Comparison of ENCODE assay signal across 8 cellular contexts in the genomic region with DNA sequence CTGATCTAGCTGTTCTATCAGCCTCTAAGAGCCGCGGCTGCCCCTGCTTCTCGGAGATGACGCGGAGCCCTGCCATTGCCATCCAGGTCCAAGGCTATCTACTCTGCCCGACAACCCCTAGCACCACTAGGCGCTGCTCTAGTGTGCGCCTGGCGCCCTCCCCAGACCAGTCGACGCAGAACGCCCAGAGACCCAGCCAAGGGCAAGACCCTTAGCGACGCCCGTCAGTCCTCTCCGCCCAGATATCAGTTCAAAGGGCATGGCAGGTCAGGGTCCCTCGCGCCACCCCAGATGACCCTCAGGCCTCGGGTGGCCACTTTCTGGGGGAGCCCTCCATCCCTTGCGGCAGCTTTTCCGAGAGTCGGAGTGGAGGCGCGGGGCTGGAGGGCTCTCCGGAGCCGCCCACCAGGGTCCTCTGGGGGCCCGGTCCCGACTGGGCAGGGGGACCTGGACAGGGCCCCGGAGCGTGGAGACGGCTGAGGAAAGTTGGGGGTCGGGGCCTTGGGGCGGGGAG. TPM values are rescaled to one million over a fixed set of nuclear protein-coding genes. Genes with fewer than 3 reads are reported as not detected.
A peak's percentile ranks its signal among the peaks of the same experiment; 100 is the strongest.
DNase-seq lines count a peak whose midpoint lies in the region; ATAC-seq and TF ChIP-seq lines count a peak whose summit lies in the region.

No MANE protein-coding gene starts in this region.

- H3K27me3 ChIP-seq in NT2/D1 (ENCODE audit: insufficient read depth, insufficient read length): peaks cover 27% of the 10 kb centered on the region
- peaks cover 40% of the 10 kb centered on the region for H3K27me3 ChIP-seq in foreskin keratinocyte
- no peaks in the 10 kb centered on the region for H3K27me3 ChIP-seq in naive thymus-derived CD4-positive, alpha-beta T cell (ENCODE audit: control insufficient read depth in 2 of 2, insufficient read depth in 2 of 2, low read length in 2 of 2)

- H3K4me3 Mint-ChIP-seq in naive thymus-derived CD4-positive, alpha-beta T cell: peak overlapping the region in 2 of 10 donors; percentile 32 to 38

- H3K4me1 ChIP-seq in NT2/D1 (ENCODE audit: insufficient read depth, insufficient read length) (peaks cover 3% of the 10 kb centered on the region), foreskin keratinocyte (no peaks in the 10 kb centered on the region)
- no peaks in the 10 kb centered on the region for H3K4me1 ChIP-seq in naive thymus-derived CD4-positive, alpha-beta T cell (ENCODE audit: control insufficient read depth in 2 of 2, insufficient read depth in 2 of 2, low read length in 2 of 2)

- peaks cover 47 to 71% (median 56%) of the 10 kb centered on the region in 5 donors for H3K27me3 Mint-ChIP-seq in naive thymus-derived CD4-positive, alpha-beta T cell

- peaks cover 0 to 11% (median 3%) of the 10 kb centered on the region in 7 donors for H3K4me1 Mint-ChIP-seq in naive thymus-derived CD4-positive, alpha-beta T cell

- no peak overlapping the region for H3K27ac ChIP-seq in foreskin keratinocyte
- no peak overlapping the region for H3K27ac ChIP-seq in naive thymus-derived CD4-positive, alpha-beta T cell (ENCODE audit: low read depth, low read length)

- peak overlapping the region; percentile 70 for H3K4me3 ChIP-seq in NT2/D1 (ENCODE audit: insufficient read length, low read depth)
- H3K4me3 ChIP-seq in naive thymus-derived CD4-positive, alpha-beta T cell (ENCODE audit: low read length): no peak overlapping the region

- peaks cover 0 to 5% (median 0%) of the 10 kb centered on the region in 11 donors for H3K9me3 Mint-ChIP-seq in naive thymus-derived CD4-positive, alpha-beta T cell

- TF ChIP-seq CTCF in foreskin keratinocyte (conservative IDR thresholded peaks at IDR 0.05): peak; percentile 58

- peak; percentile 58 for DNase-seq in D341Med (ENCODE audit: low spot score)
- peak; percentile 20 for DNase-seq in HK-2 (ENCODE audit: unreplicated experiment)
- DNase-seq in NT2/D1 (ENCODE audit: low read depth, low spot score): peak; percentile 75
- peak in 1 of 2 donors; percentile 48 for DNase-seq in foreskin keratinocyte
- DNase-seq in naive thymus-derived CD4-positive, alpha-beta T cell: no peak
- DNase-seq in COLO829 (ENCODE audit: low spot score): no peak
- DNase-seq in activated CD8-positive, alpha-beta memory T cell treated with anti-CD3 and anti-CD28 coated beads, Interleukin-2, amount 50 U/mL, for 4 hours: no peak

- H3K9me3 ChIP-seq in NT2/D1 (ENCODE audit: insufficient read depth, low read length): no peaks in the 10 kb centered on the region
- H3K9me3 ChIP-seq in naive thymus-derived CD4-positive, alpha-beta T cell (ENCODE audit: control insufficient read depth in 2 of 3, low read length in 3 of 3): no peaks in the 10 kb centered on the region

- no peak overlapping the region for H3K27ac Mint-ChIP-seq in naive thymus-derived CD4-positive, alpha-beta T cell

- peak; percentile 47 for ATAC-seq in foreskin keratinocyte
- peak; percentile 51 for ATAC-seq in naive thymus-derived CD4-positive, alpha-beta T cell
- no peak for ATAC-seq in HG03457 (IDR thresholded peaks at IDR 0.05; ENCODE audit: unreplicated experiment)

- H3K36me3 ChIP-seq in NT2/D1 (ENCODE audit: insufficient read depth, insufficient read length, low read length): no peaks in the 10 kb centered on the region
- no peaks in the 10 kb centered on the region for H3K36me3 ChIP-seq in naive thymus-derived CD4-positive, alpha-beta T cell (ENCODE audit: control insufficient read depth in 2 of 3, insufficient read depth in 3 of 3, low read length in 3 of 3)

- no peaks in the 10 kb centered on the region for H3K36me3 Mint-ChIP-seq in naive thymus-derived CD4-positive, alpha-beta T cell

- peak overlapping the region; percentile 76 for H3K9ac ChIP-seq in NT2/D1 (ENCODE audit: insufficient read length, low read depth)

- POLR2A ChIA-PET in naive thymus-derived CD4-positive, alpha-beta T cell (lab: Charles Lee): no interaction called here

- CTCF ChIA-PET in naive thymus-derived CD4-positive, alpha-beta T cell (lab: Charles Lee): no interaction called here

- intact Hi-C loops in naive thymus-derived CD4-positive, alpha-beta T cell (cut with micrococcal nuclease): loop anchor here (5.0 to 10.0 kb wide), 2 partner anchors 510 to 1258 kb away; no protein-coding TSS in a partner anchor

RNA-seq across cellular contexts. Expression of a gene that starts 0.4 kb away (rescaled TPM):
- total RNA-seq in foreskin keratinocyte: 0.14 and 0.27 TPM in 2 replicates
- polyA plus RNA-seq in foreskin keratinocyte: 0.03 and 0.06 TPM in 2 replicates
- total RNA-seq in naive thymus-derived CD4-positive, alpha-beta T cell: under 1 TPM in 1 of 5 experiments, not detected in 4; 0.02 TPM
- polyA plus RNA-seq in naive thymus-derived CD4-positive, alpha-beta T cell: not detected

Comparison
In these comparisons a context has a peak if more than half of its experiments do, and no peak if none do; other contexts are left out.
1. DNase-seq: peak in D341Med (single experiment), HK-2 (single experiment) and NT2/D1 (single experiment); none in naive thymus-derived CD4-positive, alpha-beta T cell (0 of 9), COLO829 (single experiment) and activated CD8-positive, alpha-beta memory T cell treated with anti-CD3 and anti-CD28 coated beads, Interleukin-2, amount 50 U/mL, for 4 hours (single experiment).